Comparison of ENCODE assay signal across 11 cellular contexts in the genomic region with DNA sequence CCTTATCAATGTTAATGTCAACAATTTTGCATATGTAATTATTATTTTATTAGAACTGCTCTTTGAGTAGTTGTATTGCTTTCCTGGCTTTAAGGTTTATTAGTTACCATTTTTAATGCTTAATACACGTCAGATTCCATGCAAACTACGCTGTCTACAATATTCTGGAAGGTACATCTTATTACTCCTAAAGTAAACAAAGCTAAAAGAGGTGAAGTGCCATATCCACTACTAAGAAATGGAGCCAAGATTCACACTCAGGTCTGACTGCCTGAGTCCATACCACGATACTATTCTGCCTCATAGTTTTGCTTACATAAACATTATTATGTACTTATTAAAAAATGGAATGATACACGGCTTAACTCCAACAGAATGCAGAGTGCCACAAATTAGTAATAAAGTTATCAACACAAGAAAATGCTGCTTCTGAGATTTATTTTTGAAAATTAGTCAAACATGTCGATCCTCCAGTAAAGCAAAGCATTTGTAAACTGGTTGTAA. TPM values are rescaled to one million over a fixed set of nuclear protein-coding genes. Genes with fewer than 3 reads are reported as not detected.
DNase-seq lines count a peak whose midpoint lies in the region; ATAC-seq and TF ChIP-seq lines count a peak whose summit lies in the region.
"Had no signal": no experiment of that assay in that cellular context is flagged by ENCODE, and none has a peak within 500 bp of the region (broad histone marks: within the 10 kb centered on the region; RNA-seq: fewer than 3 reads in every experiment).

No MANE protein-coding gene starts in this region.

- 48% methylated on average over 5 of the region's 5 CpGs for WGBS in liver
- WGBS in thyroid gland, 2 donors: 64 to 69% methylated on average over 5 of the region's 5 CpGs

- H3K4me3 ChIP-seq in liver (ENCODE audit: low read depth in 1 of 3, low read length in 3 of 3) (peak overlapping the region in 2 of 3 donors; percentile 84 to 86), thyroid gland (replicated peaks in 1 of 3) (no peak overlapping the region)

- H3K4me1 ChIP-seq in liver (ENCODE audit: control insufficient read depth in 4 of 4, insufficient read depth in 4 of 4, low read length in 3 of 4) (peaks cover 3 to 35% (median 24%) of the 10 kb centered on the region in 4 donors), thyroid gland (peaks cover 30 to 35% of the 10 kb centered on the region in 2 donors)

- H3K36me3 ChIP-seq in liver (ENCODE audit: control insufficient read depth in 4 of 4, insufficient read depth in 3 of 4, low read depth in 1 of 4, low read length in 3 of 4) (no peaks in the 10 kb centered on the region), thyroid gland (no peaks in the 10 kb centered on the region)

- peak overlapping the region; percentile 98 for H3K27ac Mint-ChIP-seq in activated naive CD4-positive, alpha-beta T cell treated with anti-CD3 and anti-CD28 coated beads for 36 hours
- H3K27ac Mint-ChIP-seq in activated CD8-positive, alpha-beta T cell treated with anti-CD3 and anti-CD28 coated beads for 36 hours: peak overlapping the region; percentile 99

- no peaks in the 10 kb centered on the region for H3K27me3 Mint-ChIP-seq in activated naive CD4-positive, alpha-beta T cell treated with anti-CD3 and anti-CD28 coated beads for 36 hours (ENCODE audit: low read depth)
- no peaks in the 10 kb centered on the region for H3K27me3 Mint-ChIP-seq in activated CD8-positive, alpha-beta T cell treated with anti-CD3 and anti-CD28 coated beads for 36 hours
- H3K27me3 Mint-ChIP-seq: activated naive CD8-positive, alpha-beta T cell treated with anti-CD3 and anti-CD28 coated beads, Interleukin-2, amount 10 ng/mL, durations not matched to agents 7 days and 5 days had no signal

- ATAC-seq in activated CD8-positive, alpha-beta T cell treated with anti-CD3 and anti-CD28 coated beads for 36 hours: no peak
- no peak for ATAC-seq in GM21576 (IDR thresholded peaks at IDR 0.05; ENCODE audit: unreplicated experiment)
- ATAC-seq in HG03135 (IDR thresholded peaks at IDR 0.05; ENCODE audit: unreplicated experiment): no peak

- H3K27ac ChIP-seq in liver (ENCODE audit: low read depth in 1 of 2, low read length in 2 of 2): peak overlapping the region; percentile 95 to 96
- H3K27ac ChIP-seq in thyroid gland: peak overlapping the region; percentile 96 to 99 (median 99)
- no peak overlapping the region for H3K27ac ChIP-seq in RWPE1

- H3K4me3 Mint-ChIP-seq in activated naive CD4-positive, alpha-beta T cell treated with anti-CD3 and anti-CD28 coated beads for 36 hours: peak overlapping the region; percentile 84
- H3K4me3 Mint-ChIP-seq in activated CD8-positive, alpha-beta T cell treated with anti-CD3 and anti-CD28 coated beads for 36 hours: peak overlapping the region; percentile 99

- TF ChIP-seq POLR2A in thyroid gland (IDR thresholded peaks at IDR 0.05): no peak

- no peak for TF ChIP-seq CTCF in activated CD8-positive, alpha-beta T cell treated with anti-CD3 and anti-CD28 coated beads for 36 hours (IDR thresholded peaks at IDR 0.05)
- TF ChIP-seq CTCF in liver (IDR thresholded peaks at IDR 0.05; ENCODE audit: low read depth, low read length, missing input control) (no peak), thyroid gland (IDR thresholded peaks at IDR 0.05) (no peak), RWPE1 (conservative IDR thresholded peaks at IDR 0.05; ENCODE audit: low read depth) (no peak)

- no peak for DNase-seq in activated naive CD4-positive, alpha-beta T cell treated with anti-CD3 and anti-CD28 coated beads for 36 hours
- DNase-seq in activated naive CD4-positive, alpha-beta T cell treated with Interleukin-2 at 50 U/mL for 16 hours: no peak
- no peak for DNase-seq in activated CD8-positive, alpha-beta T cell treated with anti-CD3 and anti-CD28 coated beads for 36 hours
- no peak for DNase-seq in thyroid gland
- no peak for DNase-seq in RWPE1 (ENCODE audit: low spot score)
- DNase-seq: activated naive CD8-positive, alpha-beta T cell treated with anti-CD3 and anti-CD28 coated beads, Interleukin-2, amount 10 ng/mL, durations not matched to agents 7 days and 5 days; NCI-H1417 treated with DMSO at 0.1 percent for 48 hours; stimulated activated naive CD4-positive, alpha-beta T cell had no signal

- H3K9me3 ChIP-seq in liver (ENCODE audit: control insufficient read depth in 4 of 4, low read length in 3 of 4) (no peaks in the 10 kb centered on the region), thyroid gland (no peaks in the 10 kb centered on the region)

- no peak overlapping the region for H3K9ac ChIP-seq in liver (ENCODE audit: low read depth in 1 of 2, low read length in 2 of 2)

- intact Hi-C loops in activated naive CD4-positive, alpha-beta T cell treated with anti-CD3 and anti-CD28 coated beads for 36 hours (cut with micrococcal nuclease): loop anchor here (5.0 kb wide), 2 partner anchors 74 to 476 kb away; a partner anchor contains a TSS
- intact Hi-C loops in activated CD8-positive, alpha-beta T cell treated with anti-CD3 and anti-CD28 coated beads for 36 hours (cut with micrococcal nuclease): loop anchor here (5.0 kb wide), 1 partner anchor 94 kb away; a partner anchor contains a TSS
- intact Hi-C loops in thyroid gland (cut with DNase I): loop anchor here (5.0 kb wide), 1 partner anchor 81 kb away; no protein-coding TSS in a partner anchor

- CTCF ChIA-PET in activated naive CD4-positive, alpha-beta T cell treated with anti-CD3 and anti-CD28 coated beads for 36 hours (lab: Charles Lee): interaction anchor here (0.6 to 4.3 kb wide), 6 partner anchors 29 to 233 kb away, joined by 3 to 30 read pairs (median 4); no protein-coding TSS in a partner anchor
- CTCF ChIA-PET in activated CD8-positive, alpha-beta T cell treated with anti-CD3 and anti-CD28 coated beads for 36 hours (lab: Charles Lee): interaction anchor here (1.5 to 5.1 kb wide), 3 partner anchors 92 to 224 kb away, joined by 4 to 51 read pairs (median 21); a partner anchor contains a TSS
- CTCF ChIA-PET in RWPE1 (lab: Yijun Ruan, JAX): interaction anchor here (1.1 kb wide), 1 partner anchor 92 kb away, joined by 3 read pairs; a partner anchor contains a TSS

- TF ChIP-seq RAD21 in liver (IDR thresholded peaks at IDR 0.05): no peak

- no peaks in the 10 kb centered on the region for H3K9me3 Mint-ChIP-seq in activated naive CD4-positive, alpha-beta T cell treated with anti-CD3 and anti-CD28 coated beads for 36 hours
- H3K9me3 Mint-ChIP-seq in activated CD8-positive, alpha-beta T cell treated with anti-CD3 and anti-CD28 coated beads for 36 hours: no peaks in the 10 kb centered on the region
- H3K9me3 Mint-ChIP-seq: activated naive CD8-positive, alpha-beta T cell treated with anti-CD3 and anti-CD28 coated beads, Interleukin-2, amount 10 ng/mL, durations not matched to agents 7 days and 5 days had no signal

- peaks cover 9% of the 10 kb centered on the region for H3K36me3 Mint-ChIP-seq in activated naive CD4-positive, alpha-beta T cell treated with anti-CD3 and anti-CD28 coated beads for 36 hours (ENCODE audit: low read depth)
- peaks cover 23% of the 10 kb centered on the region for H3K36me3 Mint-ChIP-seq in activated CD8-positive, alpha-beta T cell treated with anti-CD3 and anti-CD28 coated beads for 36 hours (ENCODE audit: low read depth)

- H3K27me3 ChIP-seq in liver (ENCODE audit: control insufficient read depth in 4 of 4, insufficient read depth in 4 of 4, low read length in 3 of 4) (no peaks in the 10 kb centered on the region), thyroid gland (no peaks in the 10 kb centered on the region)

- H3K4me1 Mint-ChIP-seq in activated naive CD4-positive, alpha-beta T cell treated with anti-CD3 and anti-CD28 coated beads for 36 hours (ENCODE audit: low read depth): peaks cover 28% of the 10 kb centered on the region
- H3K4me1 Mint-ChIP-seq in activated CD8-positive, alpha-beta T cell treated with anti-CD3 and anti-CD28 coated beads for 36 hours (ENCODE audit: low read depth): peaks cover 23% of the 10 kb centered on the region

- POLR2A ChIA-PET in activated CD8-positive, alpha-beta T cell treated with anti-CD3 and anti-CD28 coated beads for 36 hours (lab: Charles Lee): interaction anchor here (1.1 to 4.8 kb wide), 5 partner anchors 10 to 92 kb away, joined by 3 to 90 read pairs (median 3); a partner anchor contains a TSS
- POLR2A ChIA-PET in RWPE1 (lab: Yijun Ruan, JAX; ENCODE audit: low non-redundant PET): no interaction called here

TF ChIP-seq in liver, 16 proteins besides CTCF, POLR2A, EP300 and RAD21:
- TF ChIP-seq, protein P1, sequence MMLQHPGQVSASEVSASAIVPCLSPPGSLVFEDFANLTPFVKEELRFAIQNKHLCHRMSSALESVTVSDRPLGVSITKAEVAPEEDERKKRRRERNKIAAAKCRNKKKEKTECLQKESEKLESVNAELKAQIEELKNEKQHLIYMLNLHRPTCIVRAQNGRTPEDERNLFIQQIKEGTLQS (IDR thresholded peaks at IDR 0.05): no peak
- TF ChIP-seq FOXA1 (IDR thresholded peaks at IDR 0.05): peak; percentile 29

RNA-seq across cellular contexts. Expression of a gene that starts 1.2 kb away (rescaled TPM):
- total RNA-seq in activated naive CD4-positive, alpha-beta T cell treated with anti-CD3 and anti-CD28 coated beads for 36 hours: 10 to 100 TPM; 43.6 to 49.8 TPM
- total RNA-seq in activated CD8-positive, alpha-beta T cell treated with anti-CD3 and anti-CD28 coated beads for 36 hours: 10 to 100 TPM; 63.0 to 65.1 TPM
- 10 to 100 TPM; 35.3 to 54.6 TPM for total RNA-seq in liver
- 10 to 100 TPM in 1 of 2 donors, 1 to 10 TPM in 1; 6.5 to 16.6 TPM for polyA plus RNA-seq in liver
- total RNA-seq in thyroid gland: 100 to 1,000 TPM; 125 to 174 (median 146) TPM

Comparison
In these comparisons a context has a peak if more than half of its experiments do, and no peak if none do; other contexts are left out.
1. H3K4me3 ChIP-seq: peak in liver (2 of 3); none in thyroid gland (0 of 3).